ENCODE assay signal across 1 cellular context in the genomic region with DNA sequence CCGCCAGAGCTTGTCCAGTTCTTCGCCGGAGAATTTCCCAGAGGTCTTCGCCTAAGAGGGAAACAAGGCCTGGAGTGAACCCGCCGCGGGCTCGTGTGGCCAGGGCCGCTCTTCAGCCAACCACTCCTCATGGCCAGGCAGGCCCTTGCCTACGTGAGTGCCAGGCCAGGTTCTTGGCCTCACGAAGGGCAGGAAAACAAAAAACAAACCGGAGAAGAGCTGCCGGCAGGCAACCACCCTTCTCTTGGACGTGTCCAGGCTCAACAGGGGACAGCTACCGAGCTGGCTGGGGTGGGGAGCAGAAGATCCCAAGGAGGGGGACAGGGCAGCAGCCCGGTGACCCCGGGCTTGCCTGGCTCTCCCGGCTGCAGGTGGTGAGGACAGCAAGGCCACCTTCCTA.
TF ChIP-seq lines count a peak whose summit lies in the region.

No MANE protein-coding gene starts in this region.

TF ChIP-seq in HepG2, 621 proteins besides CTCF, POLR2A, EP300 and RAD21:
- no peak for TF ChIP-seq NFIC (IDR thresholded peaks at IDR 0.05; ENCODE audit: low read length)
- TF ChIP-seq, protein P1, sequence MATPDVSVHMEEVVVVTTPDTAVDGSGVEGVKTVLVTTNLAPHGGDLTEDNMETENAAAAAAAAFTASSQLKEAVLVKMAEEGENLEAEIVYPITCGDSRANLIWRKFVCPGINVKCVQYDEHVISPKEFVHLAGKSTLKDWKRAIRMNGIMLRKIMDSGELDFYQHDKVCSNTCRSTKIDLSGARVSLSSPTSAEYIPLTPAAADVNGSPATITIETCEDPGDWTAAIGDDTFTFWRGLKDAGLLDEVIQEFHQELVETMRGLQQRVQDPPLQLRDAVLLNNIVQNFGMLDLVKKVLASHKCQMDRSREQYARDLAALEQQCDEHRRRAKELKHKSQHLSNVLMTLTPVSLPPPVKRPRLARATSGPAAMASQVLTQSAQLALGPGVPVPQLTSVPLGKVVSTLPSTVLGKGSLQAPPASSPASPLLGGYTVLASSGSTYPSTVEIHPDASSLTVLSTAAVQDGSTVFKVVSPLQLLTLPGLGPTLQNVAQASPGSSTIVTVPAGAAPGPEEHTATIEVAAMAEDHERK (CRISPR knock-in tag; IDR thresholded peaks at IDR 0.05; ENCODE audit: low read depth) = no peak
- TF ChIP-seq LCORL (IDR thresholded peaks at IDR 0.05) = no peak
- no peak for TF ChIP-seq LCORL (CRISPR knock-in tag; IDR thresholded peaks at IDR 0.05)
- TF ChIP-seq ZNF841 (CRISPR knock-in tag; IDR thresholded peaks at IDR 0.05; ENCODE audit: borderline replicate concordance) = no peak
TF ChIP-seq in HepG2: peak in this region for 0.
